ENCODE assay signal across 1 cellular context in the genomic region with DNA sequence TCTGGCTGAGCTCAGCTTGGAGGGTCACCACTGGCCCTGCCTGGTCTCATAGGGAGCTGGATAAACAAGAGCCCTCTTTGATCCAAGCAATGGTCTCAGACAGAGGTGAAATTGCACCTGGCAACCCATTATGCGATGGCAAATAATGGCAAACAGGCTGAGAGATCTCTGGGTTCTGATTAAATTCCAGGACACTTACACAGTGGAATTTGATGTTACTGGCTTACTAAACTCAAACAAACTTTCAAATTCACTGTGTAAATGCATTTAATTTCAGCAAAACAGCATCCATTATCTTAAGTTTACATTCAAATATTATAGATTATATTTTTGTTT.
TF ChIP-seq lines count a peak whose summit lies in the region.

No MANE protein-coding gene starts in this region.

TF ChIP-seq in A549, 52 proteins besides CTCF, POLR2A, EP300 and RAD21 (continued from another document):
- TF ChIP-seq, protein P1, sequence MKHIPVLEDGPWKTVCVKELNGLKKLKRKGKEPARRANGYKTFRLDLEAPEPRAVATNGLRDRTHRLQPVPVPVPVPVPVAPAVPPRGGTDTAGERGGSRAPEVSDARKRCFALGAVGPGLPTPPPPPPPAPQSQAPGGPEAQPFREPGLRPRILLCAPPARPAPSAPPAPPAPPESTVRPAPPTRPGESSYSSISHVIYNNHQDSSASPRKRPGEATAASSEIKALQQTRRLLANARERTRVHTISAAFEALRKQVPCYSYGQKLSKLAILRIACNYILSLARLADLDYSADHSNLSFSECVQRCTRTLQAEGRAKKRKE (CRISPR knock-in tag; IDR thresholded peaks at IDR 0.05; ENCODE audit: low read depth) = no peak
- TF ChIP-seq FOSB (CRISPR knock-in tag; IDR thresholded peaks at IDR 0.05) (no peak), JUN (IDR thresholded peaks at IDR 0.05) (no peak), HDAC2 (IDR thresholded peaks at IDR 0.05) (no peak), CEBPB (IDR thresholded peaks at IDR 0.05) (peak in 1 of 2 experiments; percentile 83; a peak in 2 of 4 replicates)
